In the genomic region with DNA sequence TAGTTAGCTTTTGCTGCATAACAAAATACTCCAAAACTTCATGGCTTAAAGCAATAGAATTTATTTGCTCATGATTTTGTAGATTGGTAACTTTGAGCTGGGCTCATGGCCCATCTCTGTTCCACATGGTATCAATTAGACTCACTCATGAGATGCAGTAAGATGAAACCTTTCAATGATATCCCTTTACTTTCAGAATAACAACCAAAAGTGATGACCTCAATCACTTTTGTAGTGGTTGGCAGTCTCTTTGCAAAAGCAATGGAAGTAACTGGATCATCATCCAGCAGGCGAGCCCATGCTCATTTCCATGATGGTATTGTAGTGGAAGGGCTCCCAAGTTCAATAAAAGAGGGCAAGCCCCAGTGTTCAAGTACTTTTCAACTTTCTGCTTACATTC, we compare ENCODE assay signal across 1 cellular context.
TF ChIP-seq lines count a peak whose summit lies in the region.

No MANE protein-coding gene starts in this region.

TF ChIP-seq in SK-N-SH, 30 proteins besides CTCF, POLR2A, EP300 and RAD21 (continued from another document):
- TF ChIP-seq TAF1 (IDR thresholded peaks at IDR 0.05; ENCODE audit: borderline replicate concordance, low read depth, low read length) (no peak), TCF12 (IDR thresholded peaks at IDR 0.05) (no peak), FOXM1 (IDR thresholded peaks at IDR 0.05; ENCODE audit: low read depth) (no peak), RCOR1 (IDR thresholded peaks at IDR 0.05; ENCODE audit: low read length) (no peak), EZH2phosphoT487 (IDR thresholded peaks at IDR 0.05; ENCODE audit: borderline replicate concordance, low read depth) (no peak), ELF1 (IDR thresholded peaks at IDR 0.05) (no peak)
- TF ChIP-seq, protein P1, sequence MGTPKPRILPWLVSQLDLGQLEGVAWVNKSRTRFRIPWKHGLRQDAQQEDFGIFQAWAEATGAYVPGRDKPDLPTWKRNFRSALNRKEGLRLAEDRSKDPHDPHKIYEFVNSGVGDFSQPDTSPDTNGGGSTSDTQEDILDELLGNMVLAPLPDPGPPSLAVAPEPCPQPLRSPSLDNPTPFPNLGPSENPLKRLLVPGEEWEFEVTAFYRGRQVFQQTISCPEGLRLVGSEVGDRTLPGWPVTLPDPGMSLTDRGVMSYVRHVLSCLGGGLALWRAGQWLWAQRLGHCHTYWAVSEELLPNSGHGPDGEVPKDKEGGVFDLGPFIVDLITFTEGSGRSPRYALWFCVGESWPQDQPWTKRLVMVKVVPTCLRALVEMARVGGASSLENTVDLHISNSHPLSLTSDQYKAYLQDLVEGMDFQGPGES (IDR thresholded peaks at IDR 0.05; ENCODE audit: low read depth, low read length), result no peak
